Comparison of ENCODE assay signal across 22 cellular contexts in genomic region chr5:134494780-134495179, GRCh38.
"Had no signal": no experiment of that assay in that cellular context is flagged by ENCODE, and none has a peak within 500 bp of the region (broad histone marks: within the 10 kb centered on the region; RNA-seq: fewer than 3 reads in every experiment).

No MANE protein-coding gene starts in this region.

- H3K4me1 ChIP-seq: thyroid gland had no signal

- H3K4me3 ChIP-seq: dorsolateral prefrontal cortex, thyroid gland had no signal

- H3K27me3 ChIP-seq: dorsolateral prefrontal cortex, thyroid gland had no signal

- H3K27ac Mint-ChIP-seq: activated B cell treated with CpG ODN at 0.5 μM for 24 hours; activated CD4-positive, alpha-beta memory T cell treated with anti-CD3 and anti-CD28 coated beads for 36 hours; activated naive CD4-positive, alpha-beta T cell treated with anti-CD3 and anti-CD28 coated beads, Interleukin-2, amount 10 ng/mL, durations not matched to agents 7 days and 5 days; activated naive CD8-positive, alpha-beta T cell treated with anti-CD3 and anti-CD28 coated beads, Interleukin-2, amount 50 U/mL, for 24 hours; brain; memory B cell; naive B cell had no signal

- H3K4me3 Mint-ChIP-seq: activated B cell treated with CpG ODN at 0.5 μM for 24 hours; activated CD4-positive, alpha-beta memory T cell treated with anti-CD3 and anti-CD28 coated beads for 36 hours; activated naive CD4-positive, alpha-beta T cell treated with anti-CD3 and anti-CD28 coated beads, Interleukin-2, amount 10 ng/mL, durations not matched to agents 7 days and 5 days; activated naive CD8-positive, alpha-beta T cell treated with anti-CD3 and anti-CD28 coated beads, Interleukin-2, amount 50 U/mL, for 24 hours; activated T-helper 17 cell treated with anti-CD3 and anti-CD28 coated beads, Interleukin-2, amount 50 U/mL, for 72 hours; brain; memory B cell; naive B cell; neural crest cell had no signal

- H3K9me3 ChIP-seq: thyroid gland had no signal

- FAIRE-seq: colon, TTC549, urothelium cell line had no signal

- H3K9me3 Mint-ChIP-seq: activated B cell treated with CpG ODN at 0.5 μM for 24 hours; activated CD4-positive, alpha-beta memory T cell treated with anti-CD3 and anti-CD28 coated beads for 36 hours; activated naive CD4-positive, alpha-beta T cell treated with anti-CD3 and anti-CD28 coated beads, Interleukin-2, amount 10 ng/mL, durations not matched to agents 7 days and 5 days; activated naive CD8-positive, alpha-beta T cell treated with anti-CD3 and anti-CD28 coated beads, Interleukin-2, amount 50 U/mL, for 24 hours; activated T-helper 17 cell treated with anti-CD3 and anti-CD28 coated beads, Interleukin-2, amount 50 U/mL, for 72 hours; memory B cell; naive B cell; neural crest cell had no signal

- DNase-seq: activated B cell treated with CpG ODN at 0.5 μM for 24 hours; activated CD4-positive, alpha-beta memory T cell treated with anti-CD3 and anti-CD28 coated beads for 36 hours; activated CD4-positive, alpha-beta T cell treated with anti-CD3 and anti-CD28 coated beads for 4 hours; activated naive CD4-positive, alpha-beta T cell treated with anti-CD3 and anti-CD28 coated beads, Interleukin-2, amount 10 ng/mL, durations not matched to agents 7 days and 5 days; activated naive CD8-positive, alpha-beta T cell treated with anti-CD3 and anti-CD28 coated beads, Interleukin-2, amount 50 U/mL, for 24 hours; activated T-cell treated with anti-CD3 and anti-CD28 coated beads for 4 hours; anterior cingulate cortex; central memory CD4-positive, alpha-beta T cell; foreskin fibroblast; naive B cell; retina; stimulated activated naive CD4-positive, alpha-beta T cell; thyroid gland had no signal

- H3K27me3 Mint-ChIP-seq: activated B cell treated with CpG ODN at 0.5 μM for 24 hours; activated CD4-positive, alpha-beta memory T cell treated with anti-CD3 and anti-CD28 coated beads for 36 hours; activated naive CD4-positive, alpha-beta T cell treated with anti-CD3 and anti-CD28 coated beads, Interleukin-2, amount 10 ng/mL, durations not matched to agents 7 days and 5 days; activated naive CD8-positive, alpha-beta T cell treated with anti-CD3 and anti-CD28 coated beads, Interleukin-2, amount 50 U/mL, for 24 hours; activated T-helper 17 cell treated with anti-CD3 and anti-CD28 coated beads, Interleukin-2, amount 50 U/mL, for 72 hours; memory B cell; naive B cell had no signal

- H3K27ac ChIP-seq: dorsolateral prefrontal cortex, epithelial cell of prostate, thyroid gland had no signal

- H3K36me3 Mint-ChIP-seq: activated CD4-positive, alpha-beta memory T cell treated with anti-CD3 and anti-CD28 coated beads for 36 hours; activated naive CD4-positive, alpha-beta T cell treated with anti-CD3 and anti-CD28 coated beads, Interleukin-2, amount 10 ng/mL, durations not matched to agents 7 days and 5 days; brain; memory B cell; naive B cell had no signal

- H3K36me3 ChIP-seq: thyroid gland had no signal

- H3K4me1 Mint-ChIP-seq: activated B cell treated with CpG ODN at 0.5 μM for 24 hours; activated naive CD8-positive, alpha-beta T cell treated with anti-CD3 and anti-CD28 coated beads, Interleukin-2, amount 50 U/mL, for 24 hours; brain; memory B cell; naive B cell; neural crest cell had no signal
